In genomic region chr6:1611572-1612385, GRCh38 we compare ENCODE assay signal across 9 cellular contexts. TPM values are rescaled to one million over a fixed set of nuclear protein-coding genes. Genes with fewer than 3 reads are reported as not detected.
DNase-seq lines count a peak whose midpoint lies in the region; ATAC-seq and TF ChIP-seq lines count a peak whose summit lies in the region.
"Had no signal": no experiment of that assay in that cellular context is flagged by ENCODE, and none has a peak within 500 bp of the region (broad histone marks: within the 10 kb centered on the region; RNA-seq: fewer than 3 reads in every experiment).

No MANE protein-coding gene starts in this region.

- no peaks in the 10 kb centered on the region for H3K9me3 Mint-ChIP-seq in endodermal cell

- H3K27me3 Mint-ChIP-seq in endodermal cell (ENCODE audit: insufficient read depth), result peaks cover 65% of the 10 kb centered on the region

- peak overlapping the region; percentile 80 for H3K4me3 ChIP-seq in endodermal cell (ENCODE audit: low read length)
- peak overlapping the region; percentile 51 to 58 for H3K4me3 ChIP-seq in neutrophil (ENCODE audit: low read depth in 1 of 2, low read length in 1 of 2)

- ATAC-seq in HG03469 (IDR thresholded peaks at IDR 0.05; ENCODE audit: unreplicated experiment), result no peak

- peak overlapping the region; percentile 16 for H3K27ac Mint-ChIP-seq in endodermal cell

- DNase-seq in NCI-H2196 (lab: John Stamatoyannopoulos, UW; ENCODE audit: unreplicated experiment) (peak; percentile 20), NCI-H2196 treated with DMSO at 0.1 percent for 48 hours (lab: John Stamatoyannopoulos, UW; ENCODE audit: unreplicated experiment) (no peak), RPMI7951 (ENCODE audit: low read depth) (peak; percentile 44), endodermal cell (peak; percentile 88), posterior cingulate gyrus (no peak), GOT3 (lab: John Stamatoyannopoulos, UW) (no peak)
- DNase-seq: DND-41 had no signal

- no peaks in the 10 kb centered on the region for H3K36me3 ChIP-seq in endodermal cell (ENCODE audit: control insufficient read depth, insufficient read depth, low read length)
- H3K36me3 ChIP-seq in neutrophil, result no peaks in the 10 kb centered on the region

- H3K4me3 Mint-ChIP-seq in endodermal cell, result peak overlapping the region; percentile 73

- WGBS in endodermal cell (ENCODE audit: insufficient coverage in 1 of 2, insufficient read length in 1 of 2), 2 experiments, result 1% methylated on average over 30 to 73 of the region's 73 CpGs

- H3K9ac ChIP-seq in endodermal cell (ENCODE audit: extremely low read depth, low read length, poor library complexity, severe bottlenecking), result peak overlapping the region; percentile 28

- no peaks in the 10 kb centered on the region for H3K9me3 ChIP-seq in endodermal cell (ENCODE audit: control insufficient read depth, low read length)
- no peaks in the 10 kb centered on the region for H3K9me3 ChIP-seq in neutrophil

- H3K4me1 Mint-ChIP-seq in endodermal cell, result peaks cover 28% of the 10 kb centered on the region

- H3K27ac ChIP-seq in endodermal cell (ENCODE audit: low read depth, low read length), result no peak overlapping the region
- no peak overlapping the region for H3K27ac ChIP-seq in neutrophil

- intact Hi-C loops in posterior cingulate gyrus (cut with DNase I), result no loop called here

- H3K4me1 ChIP-seq in endodermal cell (ENCODE audit: control insufficient read depth, insufficient read depth, low read length) (no peaks in the 10 kb centered on the region), neutrophil (ENCODE audit: control insufficient read depth in 1 of 2, insufficient read depth in 1 of 2, low read depth in 1 of 2, low read length in 1 of 2) (peaks cover 56 to 72% of the 10 kb centered on the region in 2 experiments)

- H3K36me3 Mint-ChIP-seq in endodermal cell (ENCODE audit: low read depth), result no peaks in the 10 kb centered on the region

- TF ChIP-seq CTCF in endodermal cell (conservative IDR thresholded peaks at IDR 0.05) (no peak), neutrophil (IDR thresholded peaks at IDR 0.05) (no peak)

- H3K27me3 ChIP-seq in endodermal cell (ENCODE audit: control insufficient read depth, insufficient read depth, low read length, poor library complexity, severe bottlenecking), result peaks cover 68% of the 10 kb centered on the region
- peaks cover 99% of the 10 kb centered on the region for H3K27me3 ChIP-seq in neutrophil

RNA-seq across cellular contexts. Expression of gene FOXC1, which starts 2.1 kb away (rescaled TPM):
- total RNA-seq in RPMI7951 (2014; rRNA removed; shearing (Covaris generic)), result 1.7 and 2.0 TPM in 2 replicates
- 10 to 100 TPM in 1 of 2 donors, 1 to 10 TPM in 1; 7.1 to 10.1 TPM for total RNA-seq in endodermal cell
- 2.5 TPM for polyA plus RNA-seq in endodermal cell (2013, experiment 1 of 2)
- polyA plus RNA-seq in endodermal cell (2013, experiment 2 of 2), result 2.4 TPM

Comparison
In these comparisons a context has a peak if more than half of its experiments do, and no peak if none do; other contexts are left out.
1. DNase-seq: peak in NCI-H2196 (single experiment), RPMI7951 (single experiment) and endodermal cell (single experiment); none in NCI-H2196 treated with DMSO at 0.1 percent for 48 hours (single experiment), posterior cingulate gyrus (0 of 10) and GOT3 (single experiment).